In genomic region chr5:149268928-149269557, GRCh38 we compare ENCODE assay signal across 8 cellular contexts. TPM values are rescaled to one million over a fixed set of nuclear protein-coding genes. Genes with fewer than 3 reads are reported as not detected.
DNase-seq lines count a peak whose midpoint lies in the region; ATAC-seq and TF ChIP-seq lines count a peak whose summit lies in the region.

No MANE protein-coding gene starts in this region.

- peak; percentile 57 for DNase-seq in D341Med (ENCODE audit: low spot score)
- DNase-seq in NCI-H2029 (lab: John Stamatoyannopoulos, UW): peak; percentile 61
- DNase-seq in adrenal gland: no peak
- DNase-seq in iris pigment epithelial cell (ENCODE audit: low read depth): peak; percentile 56
- DNase-seq in tibial artery: no peak
- DNase-seq in HK-2 (ENCODE audit: unreplicated experiment): no peak
- DNase-seq in occipital lobe (lab: John Stamatoyannopoulos, UW): no peak

- 52 to 57% (median 53%) methylated on average over 6 of the region's 6 CpGs for WGBS in adrenal gland, 4 donors

- peak; percentile 50 for ATAC-seq in GM19395 (IDR thresholded peaks at IDR 0.05; ENCODE audit: unreplicated experiment)

- TF ChIP-seq POLR2A in adrenal gland (IDR thresholded peaks at IDR 0.05): no peak

- H3K27ac ChIP-seq in adrenal gland: no peak overlapping the region
- H3K27ac ChIP-seq in tibial artery: no peak overlapping the region

- H3K4me3 ChIP-seq in adrenal gland (no peak overlapping the region), tibial artery (no peak overlapping the region)

- intact Hi-C loops in adrenal gland (cut with DNase I) (no loop called here), tibial artery (cut with DNase I; ENCODE audit: low total_unique reads) (no loop called here)

- H3K9me3 ChIP-seq in adrenal gland (replicated peaks in 1 of 3) (peaks cover 0 to 12% (median 0%) of the 10 kb centered on the region in 3 donors), tibial artery (no peaks in the 10 kb centered on the region)

- H3K36me3 ChIP-seq in adrenal gland (replicated peaks in 1 of 2): no peaks in the 10 kb centered on the region
- H3K36me3 ChIP-seq in tibial artery: no peaks in the 10 kb centered on the region

- peaks cover 21% of the 10 kb centered on the region for H3K27me3 ChIP-seq in adrenal gland
- peaks cover 0 to 6% of the 10 kb centered on the region in 2 donors for H3K27me3 ChIP-seq in tibial artery

- no peaks in the 10 kb centered on the region for H3K4me1 ChIP-seq in adrenal gland (replicated peaks in 1 of 2)
- H3K4me1 ChIP-seq in tibial artery: peaks cover 0 to 19% (median 8%) of the 10 kb centered on the region in 4 donors

- TF ChIP-seq CTCF in adrenal gland (IDR thresholded peaks at IDR 0.05) (peak; percentile 47 to 71 (median 66)), tibial artery (IDR thresholded peaks at IDR 0.05) (peak; percentile 59 to 65)

RNA-seq across cellular contexts. Expression of gene AFAP1L1, which starts 2.6 kb away (rescaled TPM):
- 10 to 100 TPM in 3 of 8 donors, 1 to 10 TPM in 5; 6.2 to 13.4 (median 9.7) TPM for total RNA-seq in adrenal gland
- 10 to 100 TPM in 1 of 3 donors, 1 to 10 TPM in 2; 4.3 to 13.4 (median 5.2) TPM for polyA plus RNA-seq in adrenal gland
- 3.7 TPM for total RNA-seq in occipital lobe

Comparison
In these comparisons a context has a peak if more than half of its experiments do, and no peak if none do; other contexts are left out.
1. DNase-seq: peak in D341Med (single experiment), NCI-H2029 (single experiment) and iris pigment epithelial cell (single experiment); none in adrenal gland (0 of 7), tibial artery (0 of 2), HK-2 (single experiment) and occipital lobe (single experiment).